Comparison of ENCODE assay signal across 9 cellular contexts in genomic region chr7:975702-976473, GRCh38. TPM values are rescaled to one million over a fixed set of nuclear protein-coding genes. Genes with fewer than 3 reads are reported as not detected.
A peak's percentile ranks its signal among the peaks of the same experiment; 100 is the strongest.
DNase-seq lines count a peak whose midpoint lies in the region; ATAC-seq and TF ChIP-seq lines count a peak whose summit lies in the region.
"Had no signal": no experiment of that assay in that cellular context is flagged by ENCODE, and none has a peak within 500 bp of the region (broad histone marks: within the 10 kb centered on the region; RNA-seq: fewer than 3 reads in every experiment).

No MANE protein-coding gene starts in this region.

- H3K9me3 Mint-ChIP-seq in activated naive CD4-positive, alpha-beta T cell treated with anti-CD3 and anti-CD28 coated beads for 36 hours, result no peaks in the 10 kb centered on the region
- H3K9me3 Mint-ChIP-seq in memory B cell, result no peaks in the 10 kb centered on the region
- no peaks in the 10 kb centered on the region for H3K9me3 Mint-ChIP-seq in type B pancreatic cell

- DNase-seq in activated naive CD4-positive, alpha-beta T cell treated with anti-CD3 and anti-CD28 coated beads for 36 hours, result no peak
- DNase-seq in activated naive CD4-positive, alpha-beta T cell (lab: John Stamatoyannopoulos, UW), result no peak
- DNase-seq in astrocyte of the spinal cord (ENCODE audit: low read depth, low spot score) (no peak), memory B cell (ENCODE audit: low spot score in 2 of 2) (no peak), type B pancreatic cell (ENCODE audit: extremely low spot score, unreplicated experiment) (no peak), DMS53 (lab: John Stamatoyannopoulos, UW) (no peak), RKO (ENCODE audit: low spot score) (no peak), kidney glomerular epithelial cell (lab: John Stamatoyannopoulos, UW) (no peak)

- CTCF ChIA-PET in activated naive CD4-positive, alpha-beta T cell treated with anti-CD3 and anti-CD28 coated beads for 36 hours (lab: Charles Lee), result interaction anchor here (1.0 to 6.2 kb wide), 5 partner anchors 18 to 192 kb away, joined by 3 to 38 read pairs (median 4); no protein-coding TSS in a partner anchor

- H3K27ac Mint-ChIP-seq in activated naive CD4-positive, alpha-beta T cell treated with anti-CD3 and anti-CD28 coated beads for 36 hours, result no peak overlapping the region
- H3K27ac Mint-ChIP-seq in memory B cell (peak overlapping the region; percentile 90), type B pancreatic cell (no peak overlapping the region)

- intact Hi-C loops in activated naive CD4-positive, alpha-beta T cell treated with anti-CD3 and anti-CD28 coated beads for 36 hours (cut with micrococcal nuclease), result loop anchor here (1.0 to 2.0 kb wide), 6 partner anchors 35 to 162 kb away; partner anchors contain the start of genes GET4 and GPR146

- peak overlapping the region; percentile 45 for H3K4me3 ChIP-seq in astrocyte of the spinal cord (ENCODE audit: low read depth, low read length)

- no peaks in the 10 kb centered on the region for H3K27me3 Mint-ChIP-seq in activated naive CD4-positive, alpha-beta T cell treated with anti-CD3 and anti-CD28 coated beads for 36 hours (ENCODE audit: low read depth)
- H3K27me3 Mint-ChIP-seq in memory B cell (no peaks in the 10 kb centered on the region), type B pancreatic cell (no peaks in the 10 kb centered on the region)

- H3K4me3 Mint-ChIP-seq in activated naive CD4-positive, alpha-beta T cell treated with anti-CD3 and anti-CD28 coated beads for 36 hours, result peak overlapping the region; percentile 92
- peak overlapping the region; percentile 90 for H3K4me3 Mint-ChIP-seq in memory B cell
- peak overlapping the region; percentile 83 for H3K4me3 Mint-ChIP-seq in type B pancreatic cell

- ATAC-seq in memory B cell (ENCODE audit: low read depth), result no peak

- TF ChIP-seq CTCF in astrocyte of the spinal cord (IDR thresholded peaks at IDR 0.05; ENCODE audit: low read depth, low read length) (no peak), type B pancreatic cell (conservative IDR thresholded peaks at IDR 0.05) (no peak)

- in situ Hi-C loops in astrocyte of the spinal cord (cut with HindIII; ENCODE audit: low sequenced_read_pairs), result no loop called here

- peaks cover 31% of the 10 kb centered on the region for H3K4me1 Mint-ChIP-seq in activated naive CD4-positive, alpha-beta T cell treated with anti-CD3 and anti-CD28 coated beads for 36 hours (ENCODE audit: low read depth)
- H3K4me1 Mint-ChIP-seq in memory B cell (peaks cover 13% of the 10 kb centered on the region), type B pancreatic cell (ENCODE audit: unreplicated experiment) (peaks cover 18% of the 10 kb centered on the region)

- peaks cover 17% of the 10 kb centered on the region for H3K36me3 Mint-ChIP-seq in activated naive CD4-positive, alpha-beta T cell treated with anti-CD3 and anti-CD28 coated beads for 36 hours (ENCODE audit: low read depth)
- H3K36me3 Mint-ChIP-seq in memory B cell, result peaks cover 12% of the 10 kb centered on the region
- no peaks in the 10 kb centered on the region for H3K36me3 Mint-ChIP-seq in type B pancreatic cell

RNA-seq across cellular contexts. Expression of gene COX19, which starts 0.5 kb away (rescaled TPM):
- 10 to 100 TPM; 12.6 to 15.2 TPM for total RNA-seq in activated naive CD4-positive, alpha-beta T cell treated with anti-CD3 and anti-CD28 coated beads for 36 hours
- total RNA-seq in type B pancreatic cell (ENCODE audit: low replicate concordance), result 14.8 and 15.4 TPM in 2 replicates

RNA-seq across cellular contexts. Expression of gene CYP2W1, which starts 7.1 kb away (rescaled TPM):
- not detected for total RNA-seq in activated naive CD4-positive, alpha-beta T cell treated with anti-CD3 and anti-CD28 coated beads for 36 hours
- total RNA-seq in type B pancreatic cell (ENCODE audit: low replicate concordance), result 13.6 and 15.3 TPM in 2 replicates
- total RNA-seq: activated CD8-positive, alpha-beta memory T cell treated with anti-CD3 and anti-CD28 coated beads for 36 hours had no signal

RNA-seq across cellular contexts. Expression of gene ADAP1, which starts 21.4 kb away (rescaled TPM):
- 1 to 10 TPM; 8.0 to 9.9 TPM for total RNA-seq in activated naive CD4-positive, alpha-beta T cell treated with anti-CD3 and anti-CD28 coated beads for 36 hours
- total RNA-seq in type B pancreatic cell (ENCODE audit: low replicate concordance), result 15.7 and 18.1 TPM in 2 replicates

Comparison
In these comparisons a context has a peak if more than half of its experiments do, and no peak if none do; other contexts are left out.
1. RNA of gene CYP2W1, which starts 7.1 kb away (total RNA-seq): 13.6 to 15.3 TPM in type B pancreatic cell; not detected in activated naive CD4-positive, alpha-beta T cell treated with anti-CD3 and anti-CD28 coated beads for 36 hours; every median in the first group is over 10 times any median in the second.
2. Peak in every context shown above with its lines, with median percentiles within 50 percentile points of each other: H3K4me3 Mint-ChIP-seq.